Comparison of ENCODE assay signal across 8 cellular contexts in the genomic region with DNA sequence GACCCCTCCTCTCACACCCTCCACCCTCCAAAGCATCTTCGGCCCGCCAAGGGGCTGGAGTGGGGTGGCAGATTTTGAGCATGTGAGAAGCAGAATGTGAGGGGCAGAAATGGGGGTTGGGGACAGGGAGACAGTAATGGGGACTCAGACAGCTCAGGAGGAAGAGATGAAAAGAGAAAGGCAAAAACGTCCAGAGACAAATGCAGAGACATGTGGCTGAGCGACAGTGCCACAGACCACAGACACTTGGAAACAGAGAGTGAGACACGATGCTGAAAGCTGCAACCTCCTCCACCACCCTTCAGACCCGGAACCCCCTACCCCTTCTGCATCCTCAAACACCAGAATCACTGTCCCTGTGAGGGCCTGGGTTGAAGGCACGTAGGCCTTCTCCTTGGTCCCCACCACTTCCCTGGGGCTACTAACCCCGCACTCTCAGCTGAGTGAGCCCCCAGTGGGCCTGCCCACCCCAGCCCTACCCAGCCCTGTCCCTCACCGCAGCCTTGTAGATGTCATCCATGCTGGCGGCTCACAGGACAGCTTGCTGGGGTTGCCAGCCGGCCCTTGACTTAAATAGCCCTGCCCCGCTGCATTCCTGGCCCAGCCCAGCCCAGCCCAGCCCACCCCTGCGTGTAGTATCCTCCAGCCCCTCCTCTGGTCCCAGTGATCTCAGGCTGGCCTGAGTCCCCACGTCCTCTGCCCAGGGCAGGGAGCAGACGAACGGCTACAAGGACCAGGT. TPM values are rescaled to one million over a fixed set of nuclear protein-coding genes. Genes with fewer than 3 reads are reported as not detected.
DNase-seq lines count a peak whose midpoint lies in the region; FAIRE-seq and TF ChIP-seq lines count a peak whose summit lies in the region.
"Had no signal": no experiment of that assay in that cellular context is flagged by ENCODE, and none has a peak within 500 bp of the region (broad histone marks: within the 10 kb centered on the region; RNA-seq: fewer than 3 reads in every experiment).

Gene TNNC1, minus strand, starts transcription at position 546 of the 739 bp plus-strand sequence. Its CDS starts 26 bp downstream, at position 520.

- no peak for FAIRE-seq in kidney (lab: Jason Lieb, UNC)

- intact Hi-C loops in ascending aorta (cut with DNase I): loop anchor here (2.0 to 10.0 kb wide), 2 partner anchors 83 to 231 kb away; partner anchors contain the start of genes GNL3, PBRM1 and UQCC5
- intact Hi-C loops in kidney (cut with DNase I): no loop called here

- H3K9me3 ChIP-seq in ascending aorta (no peaks in the 10 kb centered on the region), kidney (ENCODE audit: control insufficient read depth in 1 of 2, low read length in 2 of 2) (no peaks in the 10 kb centered on the region)

- DNase-seq in ascending aorta (ENCODE audit: low spot score in 2 of 2) (no peak), kidney (peak; percentile 71), substantia nigra (lab: John Stamatoyannopoulos, UW) (peak in 1 of 49 donors; percentile 25), NCI-H1417 (lab: John Stamatoyannopoulos, UW) (no peak), AG08396 (ENCODE audit: low spot score) (no peak), NCI-H1930 (lab: John Stamatoyannopoulos, UW) (no peak)
- DNase-seq: cerebellar nuclear complex had no signal

- peak within 1 kb of the TSS; percentile 90 to 94 for H3K9ac ChIP-seq in kidney (ENCODE audit: low read length in 2 of 2)

- H3K36me3 ChIP-seq in ascending aorta (peaks cover 8 to 9% of the 10 kb centered on the region in 2 donors), kidney (ENCODE audit: control insufficient read depth in 1 of 2, insufficient read depth in 2 of 2, low read length in 2 of 2) (peaks cover 7 to 10% of the 10 kb centered on the region in 2 donors)

- peak within 1 kb of the TSS; percentile 89 to 94 for H3K27ac ChIP-seq in ascending aorta
- H3K27ac ChIP-seq in kidney (ENCODE audit: low read depth in 2 of 2, low read length in 2 of 2): peak within 1 kb of the TSS; percentile 90 to 94
- peak within 1 kb of the TSS; percentile 94 for H3K27ac ChIP-seq in substantia nigra (ENCODE audit: low read depth, low read length, poor library complexity, severe bottlenecking)

- TF ChIP-seq CTCF in ascending aorta (IDR thresholded peaks at IDR 0.05): no peak
- no peak for TF ChIP-seq CTCF in kidney (IDR thresholded peaks at IDR 0.05; ENCODE audit: borderline replicate concordance, extremely low read depth, insufficient read depth)

- no peak for TF ChIP-seq EP300 in Ishikawa (IDR thresholded peaks at IDR 0.05; ENCODE audit: borderline replicate concordance)

- no peak for TF ChIP-seq RAD21 in Ishikawa (IDR thresholded peaks at IDR 0.05; ENCODE audit: low read depth)

- H3K27me3 ChIP-seq in ascending aorta: no peaks in the 10 kb centered on the region

- H3K4me1 ChIP-seq in ascending aorta: peaks cover 12 to 14% of the 10 kb centered on the region in 2 donors
- H3K4me1 ChIP-seq in kidney (ENCODE audit: control insufficient read depth in 1 of 2, insufficient read depth in 1 of 2, low read depth in 1 of 2, low read length in 2 of 2): peaks cover 22 to 39% of the 10 kb centered on the region in 2 donors

- H3K4me3 ChIP-seq in ascending aorta (peak within 1 kb of the TSS; percentile 93 to 94), kidney (ENCODE audit: low read length in 2 of 2) (peak within 1 kb of the TSS; percentile 75 to 88)

TF ChIP-seq in Ishikawa, 13 proteins besides CTCF, POLR2A, EP300 and RAD21:
- no peak for TF ChIP-seq TCF12 (IDR thresholded peaks at IDR 0.05; ENCODE audit: low read depth)
- no peak for TF ChIP-seq CREB1 (IDR thresholded peaks at IDR 0.05; ENCODE audit: low read depth)
- peak; percentile 72 for TF ChIP-seq TEAD4 (IDR thresholded peaks at IDR 0.05)
- peak; percentile 57; the same call in 1 of the 2 replicates for TF ChIP-seq ZBTB7A (IDR thresholded peaks at IDR 0.05; ENCODE audit: low read depth)
TF ChIP-seq in Ishikawa: peak in this region for 2.

RNA-seq across cellular contexts. Expression of gene TNNC1, which starts in this region (rescaled TPM):
- total RNA-seq in ascending aorta (68.6 TPM), kidney (2.2 TPM)
- 86.6 TPM for polyA plus RNA-seq in kidney (ENCODE audit: insufficient read depth, low read depth, low replicate concordance)

Comparison
In these comparisons a context has a peak if more than half of its experiments do, and no peak if none do; other contexts are left out.
1. RNA of gene TNNC1 (total RNA-seq): 68.6 TPM in ascending aorta (single experiment); 2.2 TPM in kidney (single experiment); every median in the first group is over 10 times any median in the second.
2. Peak in every context shown above with its lines, with median percentiles within 50 percentile points of each other: H3K27ac ChIP-seq.